8 cellular contexts compared by ENCODE assay signal in genomic region chr4:169611991-169612868, GRCh38. TPM values are rescaled to one million over a fixed set of nuclear protein-coding genes. Genes with fewer than 3 reads are reported as not detected.
A peak's percentile ranks its signal among the peaks of the same experiment; 100 is the strongest.
DNase-seq lines count a peak whose midpoint lies in the region; ATAC-seq and TF ChIP-seq lines count a peak whose summit lies in the region.

Gene NEK1, minus strand, starts transcription at chr4:169612583. Its CDS starts 9,953 bp downstream, at chr4:169602630.

- H3K4me2 ChIP-seq in OCI-LY1 (ENCODE audit: low read length), result peak within 1 kb of the TSS; percentile 98

- no peaks in the 10 kb centered on the region for H3K27me3 Mint-ChIP-seq in Calu3 (ENCODE audit: unreplicated experiment)

- peak within 1 kb of the TSS; percentile 91; the same call in 1 of the 2 replicates for H2AFZ ChIP-seq in OCI-LY1 (ENCODE audit: low read length)

- BruUV-seq in Calu3 (replicated peaks; lab: Mats Ljungman, UMichigan), result no TSS peak

- peaks cover 11% of the 10 kb centered on the region for H3K36me3 Mint-ChIP-seq in Calu3 (ENCODE audit: insufficient read depth, unreplicated experiment)

- H3K9ac ChIP-seq in OCI-LY1 (ENCODE audit: low read length), result peak within 1 kb of the TSS; percentile 99

- CTCF ChIA-PET in Calu3 (lab: Charles Lee), result interaction anchor here (0.6 to 1.3 kb wide), 5 partner anchors 18 to 433 kb away, joined by 3 to 6 read pairs (median 4); no protein-coding TSS in a partner anchor

- no peaks in the 10 kb centered on the region for H3K9me3 Mint-ChIP-seq in Calu3 (ENCODE audit: low read depth, unreplicated experiment)

- DNase-seq in Calu3 (peak; percentile 81), HuH-7 (ENCODE audit: low spot score) (peak; percentile 81), epidermal melanocyte (ENCODE audit: insufficient read length, low spot score) (peak; percentile 68), middle frontal gyrus (ENCODE audit: extremely low spot score, low spot score) (peak; percentile 78)
- peak; percentile 87 for DNase-seq in activated CD8-positive, alpha-beta memory T cell treated with anti-CD3 and anti-CD28 coated beads, Interleukin-2, amount 50 U/mL, for 4 hours
- DNase-seq in stimulated activated CD8-positive, alpha-beta memory T cell treated with anti-CD3 and anti-CD28 coated beads, Interleukin-2, amount 100 ng/mL, for 48 hours (ENCODE audit: low read depth in 2 of 2), result peak; percentile 78 to 87

- peaks cover 7% of the 10 kb centered on the region for H3K4me1 Mint-ChIP-seq in Calu3 (ENCODE audit: low read depth, unreplicated experiment)

- TF ChIP-seq CTCF in Calu3 (IDR thresholded peaks at IDR 0.05; ENCODE audit: unreplicated experiment), result no peak
- TF ChIP-seq CTCF in OCI-LY1 (IDR thresholded peaks at IDR 0.05; ENCODE audit: low read length), result no peak

- H3F3A ChIP-seq in OCI-LY1 (ENCODE audit: insufficient read depth, low read length), result no peaks in the 10 kb centered on the region

- H3K27ac ChIP-seq in OCI-LY1 (ENCODE audit: low read depth, low read length, poor library complexity, severe bottlenecking), result peak within 1 kb of the TSS; percentile 87

- H3K4me3 ChIP-seq in OCI-LY1 (ENCODE audit: low read depth, low read length, poor library complexity, severe bottlenecking), result peak within 1 kb of the TSS; percentile 100

- H3K27me3 ChIP-seq in OCI-LY1 (ENCODE audit: insufficient read depth, low read length), result no peaks in the 10 kb centered on the region

- peaks cover 11% of the 10 kb centered on the region for H3K36me3 ChIP-seq in OCI-LY1 (ENCODE audit: insufficient read depth, low read length)

- intact Hi-C loops in Calu3 (cut with micrococcal nuclease; ENCODE audit: unreplicated experiment), result loop anchor here (5.0 to 10.0 kb wide), 2 partner anchors 113 to 435 kb away; no protein-coding TSS in a partner anchor

- peaks cover 37% of the 10 kb centered on the region for H3K4me1 ChIP-seq in OCI-LY1 (ENCODE audit: insufficient read depth, low read length, severe bottlenecking)

- H3K9me3 ChIP-seq in OCI-LY1 (ENCODE audit: low read length), result no peaks in the 10 kb centered on the region

- H3K9me2 ChIP-seq in OCI-LY1 (ENCODE audit: low read depth, low read length), result no peaks in the 10 kb centered on the region

- peaks cover 20% of the 10 kb centered on the region for H3K79me2 ChIP-seq in OCI-LY1 (ENCODE audit: insufficient read depth, low read length)

- H3K27ac Mint-ChIP-seq in Calu3 (ENCODE audit: unreplicated experiment), result peak within 1 kb of the TSS; percentile 95

- H3K4me3 Mint-ChIP-seq in Calu3 (ENCODE audit: low read depth, unreplicated experiment), result peak within 1 kb of the TSS; percentile 94

- no peaks in the 10 kb centered on the region for H4K20me1 ChIP-seq in OCI-LY1 (ENCODE audit: insufficient read depth, low read length)

- ATAC-seq in GM21515 (IDR thresholded peaks at IDR 0.05; ENCODE audit: unreplicated experiment), result peak; percentile 94

RNA-seq across cellular contexts. Expression of gene NEK1, which starts in this region (rescaled TPM):
- 5.8 and 6.0 TPM in 2 replicates for total RNA-seq in Calu3 (2022)

Comparison
In these comparisons a context has a peak if more than half of its experiments do, and no peak if none do; other contexts are left out.
1. Peak in every context shown above with its lines: DNase-seq, ATAC-seq, H3K4me3 ChIP-seq and H3K27ac ChIP-seq.